In genomic region chr16:56748826-56749225, GRCh38 we compare ENCODE assay signal across 1 cellular context.
TF ChIP-seq lines count a peak whose summit lies in the region.

No MANE protein-coding gene starts in this region.

TF ChIP-seq in SK-N-SH, 30 proteins besides CTCF, POLR2A, EP300 and RAD21 (continued from another document):
- TF ChIP-seq MEF2A (IDR thresholded peaks at IDR 0.05; ENCODE audit: borderline replicate concordance, low read depth) (no peak), USF1 (IDR thresholded peaks at IDR 0.05; ENCODE audit: borderline replicate concordance, low read depth) (no peak), YY1 (IDR thresholded peaks at IDR 0.05; ENCODE audit: low read depth) (no peak), MXI1 (IDR thresholded peaks at IDR 0.05; ENCODE audit: low read depth, low read length) (no peak)
